Comparison of ENCODE assay signal across 1 cellular context in the genomic region with DNA sequence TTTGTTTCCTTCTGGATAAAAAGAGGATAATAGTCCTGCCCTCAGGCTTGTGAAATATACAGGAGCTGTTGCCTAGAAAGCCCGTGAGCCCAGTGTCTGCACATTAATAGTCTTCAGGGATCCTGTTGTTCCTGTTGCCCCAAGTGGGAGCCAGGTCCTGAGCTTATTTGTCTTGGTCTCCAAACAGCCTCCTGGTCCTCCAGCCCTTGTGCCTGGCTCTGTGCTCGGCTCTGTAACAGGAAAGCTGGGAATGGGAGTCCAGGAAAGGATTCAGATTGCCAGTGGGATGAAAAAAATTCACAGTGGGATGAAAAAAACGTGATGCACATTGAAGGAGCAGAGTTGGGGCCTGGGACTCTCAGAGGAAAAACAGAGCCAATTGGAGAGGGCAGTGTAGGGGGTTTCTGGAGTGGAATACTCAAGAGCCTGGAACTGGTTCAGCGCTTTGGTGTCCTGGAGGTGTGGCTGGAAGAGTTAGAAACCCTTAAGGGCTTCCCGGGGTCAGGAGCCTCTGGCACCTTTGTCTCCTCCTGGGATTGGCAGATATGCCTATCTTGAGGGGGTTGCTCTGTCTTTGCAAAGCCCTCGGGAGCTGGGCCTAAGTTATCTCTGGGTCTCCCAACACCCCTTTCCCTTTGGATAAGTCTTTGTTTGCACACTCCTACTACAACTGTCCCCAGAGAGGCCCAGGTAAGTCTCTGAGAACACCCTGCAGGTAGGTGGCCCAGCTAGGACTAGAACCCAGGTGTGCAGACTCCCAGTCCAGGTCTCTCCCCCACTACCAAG.
TF ChIP-seq lines count a peak whose summit lies in the region.

No MANE protein-coding gene starts in this region.

TF ChIP-seq in liver, 16 proteins besides CTCF, POLR2A, EP300 and RAD21 (continued from another document):
- TF ChIP-seq, protein P1, sequence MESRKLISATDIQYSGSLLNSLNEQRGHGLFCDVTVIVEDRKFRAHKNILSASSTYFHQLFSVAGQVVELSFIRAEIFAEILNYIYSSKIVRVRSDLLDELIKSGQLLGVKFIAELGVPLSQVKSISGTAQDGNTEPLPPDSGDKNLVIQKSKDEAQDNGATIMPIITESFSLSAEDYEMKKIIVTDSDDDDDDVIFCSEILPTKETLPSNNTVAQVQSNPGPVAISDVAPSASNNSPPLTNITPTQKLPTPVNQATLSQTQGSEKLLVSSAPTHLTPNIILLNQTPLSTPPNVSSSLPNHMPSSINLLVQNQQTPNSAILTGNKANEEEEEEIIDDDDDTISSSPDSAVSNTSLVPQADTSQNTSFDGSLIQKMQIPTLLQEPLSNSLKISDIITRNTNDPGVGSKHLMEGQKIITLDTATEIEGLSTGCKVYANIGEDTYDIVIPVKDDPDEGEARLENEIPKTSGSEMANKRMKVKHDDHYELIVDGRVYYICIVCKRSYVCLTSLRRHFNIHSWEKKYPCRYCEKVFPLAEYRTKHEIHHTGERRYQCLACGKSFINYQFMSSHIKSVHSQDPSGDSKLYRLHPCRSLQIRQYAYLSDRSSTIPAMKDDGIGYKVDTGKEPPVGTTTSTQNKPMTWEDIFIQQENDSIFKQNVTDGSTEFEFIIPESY (IDR thresholded peaks at IDR 0.05) = no peak
- TF ChIP-seq GABPA (IDR thresholded peaks at IDR 0.05 in 1 of 2, conservative IDR thresholded peaks at IDR 0.05 in 1 of 2) (no peak), NR2F2 (IDR thresholded peaks at IDR 0.05) (no peak), TAF1 (conservative IDR thresholded peaks at IDR 0.05) (no peak), EGR1 (IDR thresholded peaks at IDR 0.05; ENCODE audit: low read depth in 2 of 2) (no peak), YY1 (IDR thresholded peaks at IDR 0.05) (no peak), HNF4A (conservative IDR thresholded peaks at IDR 0.05) (no peak), JUND (IDR thresholded peaks at IDR 0.05) (no peak)
- TF ChIP-seq, protein P2, sequence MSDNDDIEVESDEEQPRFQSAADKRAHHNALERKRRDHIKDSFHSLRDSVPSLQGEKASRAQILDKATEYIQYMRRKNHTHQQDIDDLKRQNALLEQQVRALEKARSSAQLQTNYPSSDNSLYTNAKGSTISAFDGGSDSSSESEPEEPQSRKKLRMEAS (IDR thresholded peaks at IDR 0.05) = no peak
